Comparison of ENCODE assay signal across 25 cellular contexts in the genomic region with DNA sequence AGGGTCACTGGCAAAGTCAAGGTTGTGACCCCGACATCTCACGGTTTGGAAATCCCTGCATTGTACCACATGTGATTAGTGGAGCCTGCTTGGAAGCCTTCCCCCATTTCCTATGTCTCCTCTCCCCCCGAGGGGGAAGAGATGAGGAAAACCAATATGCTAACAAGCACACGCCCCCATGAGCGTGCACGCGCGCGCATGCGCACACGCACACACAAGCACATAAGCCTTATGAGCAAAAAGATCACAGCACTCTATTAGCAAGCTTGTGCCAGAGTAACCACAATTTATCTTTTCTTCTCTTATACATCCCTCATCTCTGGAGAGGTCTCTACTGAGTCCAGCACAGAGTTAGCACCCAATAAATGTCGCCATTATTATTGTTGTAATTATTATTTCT. TPM values are rescaled to one million over a fixed set of nuclear protein-coding genes. Genes with fewer than 3 reads are reported as not detected.
DNase-seq lines count a peak whose midpoint lies in the region; ATAC-seq, FAIRE-seq and TF ChIP-seq lines count a peak whose summit lies in the region.
"Had no signal": no experiment of that assay in that cellular context is flagged by ENCODE, and none has a peak within 500 bp of the region (broad histone marks: within the 10 kb centered on the region; RNA-seq: fewer than 3 reads in every experiment).

No MANE protein-coding gene starts in this region.

- H3K14ac ChIP-seq in trophoblast cell (ENCODE audit: low read length): no peak overlapping the region

- no peak overlapping the region for H4K91ac ChIP-seq in trophoblast cell (ENCODE audit: low read depth, low read length)

- no peak overlapping the region for H3K4me3 ChIP-seq in GM12878
- H3K4me3 ChIP-seq in endodermal cell (ENCODE audit: low read length): no peak overlapping the region
- no peak overlapping the region for H3K4me3 ChIP-seq in trophoblast cell (ENCODE audit: low read depth, low read length)
- no peak overlapping the region for H3K4me3 ChIP-seq in colonic mucosa
- H3K4me3 ChIP-seq: BLaER1 had no signal

- H3K4me2 ChIP-seq in GM12878 (ENCODE audit: control insufficient read depth, insufficient read depth) (no peak overlapping the region), trophoblast cell (ENCODE audit: low read length) (no peak overlapping the region)
- H3K4me2 ChIP-seq: BLaER1 had no signal

- H2AFZ ChIP-seq in GM12878 (ENCODE audit: control insufficient read depth, low read depth, low read length) (no peak overlapping the region), trophoblast cell (ENCODE audit: insufficient read depth, low read length, poor library complexity) (no peak overlapping the region)

- no peaks in the 10 kb centered on the region for H4K20me1 ChIP-seq in GM12878 (ENCODE audit: control insufficient read depth, insufficient read depth)
- H4K20me1 ChIP-seq: BLaER1 had no signal

- no peaks in the 10 kb centered on the region for H3K4me1 Mint-ChIP-seq in endodermal cell
- H3K4me1 Mint-ChIP-seq: CD4-positive, alpha-beta memory T cell; CD4-positive, CD25-positive, alpha-beta regulatory T cell; CD8-positive, alpha-beta memory T cell had no signal

- no peak overlapping the region for H2BK120ac ChIP-seq in trophoblast cell (ENCODE audit: insufficient read depth, low read length, poor library complexity)

- H3K27me3 Mint-ChIP-seq in endodermal cell (ENCODE audit: insufficient read depth): no peaks in the 10 kb centered on the region
- H3K27me3 Mint-ChIP-seq: CD4-positive, CD25-positive, alpha-beta regulatory T cell had no signal

- BruUV-seq in GM12878 (replicated peaks; lab: Mats Ljungman, UMichigan): no TSS peak

- TF ChIP-seq RAD21 in GM12878 (IDR thresholded peaks at IDR 0.05; ENCODE audit: insufficient read depth, low read depth, low read length): no peak

- intact Hi-C loops in GM12878 (cut with micrococcal nuclease; ENCODE audit: unreplicated experiment) (no loop called here), colonic mucosa (cut with DNase I) (no loop called here)

- H3K4ac ChIP-seq in trophoblast cell (ENCODE audit: low read depth, low read length): no peak overlapping the region

- H3K9me3 ChIP-seq in GM12878 (replicated peaks; ENCODE audit: control insufficient read depth, insufficient read depth, low read length) (no peaks in the 10 kb centered on the region), endodermal cell (ENCODE audit: control insufficient read depth, low read length) (no peaks in the 10 kb centered on the region), trophoblast cell (ENCODE audit: insufficient read depth, low read depth, low read length) (no peaks in the 10 kb centered on the region), colonic mucosa (no peaks in the 10 kb centered on the region)
- H3K9me3 ChIP-seq: BE2C, BLaER1 had no signal

- no peaks in the 10 kb centered on the region for H3K36me3 ChIP-seq in GM12878 (ENCODE audit: control insufficient read depth in 2 of 2, insufficient read depth in 2 of 2, low read length in 1 of 2)
- H3K36me3 ChIP-seq in endodermal cell (ENCODE audit: control insufficient read depth, insufficient read depth, low read length): no peaks in the 10 kb centered on the region
- H3K36me3 ChIP-seq in trophoblast cell (ENCODE audit: control insufficient read depth in 1 of 2, insufficient read depth in 2 of 2, low read length in 2 of 2): no peaks in the 10 kb centered on the region
- H3K36me3 ChIP-seq in colonic mucosa: no peaks in the 10 kb centered on the region
- H3K36me3 ChIP-seq: BE2C, BLaER1 had no signal

- no peak overlapping the region for H2AK5ac ChIP-seq in trophoblast cell (ENCODE audit: low read length)

- SMC1A ChIA-PET in GM12878 (lab: Charles Lee; ENCODE audit: uncharacterized antibody, unreplicated experiment): interaction anchor here (1.6 kb wide), 1 partner anchor 10 kb away, joined by 5 read pairs; no protein-coding TSS in a partner anchor

- H4K12ac ChIP-seq in trophoblast cell (ENCODE audit: low read depth, low read length): no peak overlapping the region

- TF ChIP-seq CTCF in GM12878 (IDR thresholded peaks at IDR 0.05 in 2 of 3, conservative IDR thresholded peaks at IDR 0.05 in 1 of 3; ENCODE audit: control insufficient read depth in 2 of 3, extremely low read depth in 1 of 3, insufficient read depth in 1 of 3, low read depth in 3 of 3, low read length in 3 of 3) (no peak), endodermal cell (conservative IDR thresholded peaks at IDR 0.05) (no peak), colonic mucosa (IDR thresholded peaks at IDR 0.05) (no peak)

- H3K9ac ChIP-seq in GM12878 (ENCODE audit: control insufficient read depth, insufficient read depth, low read length) (no peak overlapping the region), endodermal cell (ENCODE audit: extremely low read depth, low read length, poor library complexity, severe bottlenecking) (no peak overlapping the region), trophoblast cell (ENCODE audit: low read length) (peak overlapping the region; percentile 55), colonic mucosa (ENCODE audit: low read depth in 2 of 2, low read length in 2 of 2) (no peak overlapping the region)
- H3K9ac ChIP-seq: BLaER1 had no signal

- ATAC-seq in GM12878 (no peak), GM18907 (IDR thresholded peaks at IDR 0.05; ENCODE audit: unreplicated experiment) (no peak)

- no peak overlapping the region for H4K8ac ChIP-seq in trophoblast cell (ENCODE audit: low read depth, low read length)

- no peak overlapping the region for H3K4me3 Mint-ChIP-seq in endodermal cell
- H3K4me3 Mint-ChIP-seq: CD14-positive monocyte; CD4-positive, alpha-beta memory T cell; CD4-positive, CD25-positive, alpha-beta regulatory T cell; CD8-positive, alpha-beta memory T cell had no signal

- FAIRE-seq in GM12878 (lab: Jason Lieb, UNC): no peak
- FAIRE-seq: A204.1, GM12891 had no signal

- no peak overlapping the region for H3K27ac Mint-ChIP-seq in endodermal cell
- H3K27ac Mint-ChIP-seq: CD4-positive, alpha-beta memory T cell; CD4-positive, CD25-positive, alpha-beta regulatory T cell; CD8-positive, alpha-beta memory T cell had no signal

- H3K4me1 ChIP-seq in GM12878 (ENCODE audit: control insufficient read depth, insufficient read depth, low read length): no peaks in the 10 kb centered on the region
- no peaks in the 10 kb centered on the region for H3K4me1 ChIP-seq in endodermal cell (ENCODE audit: control insufficient read depth, insufficient read depth, low read length)
- peaks cover 0 to 3% of the 10 kb centered on the region in 2 experiments for H3K4me1 ChIP-seq in trophoblast cell (ENCODE audit: control insufficient read depth in 1 of 2, insufficient read depth in 2 of 2, low read length in 2 of 2)
- H3K4me1 ChIP-seq in colonic mucosa: no peaks in the 10 kb centered on the region
- H3K4me1 ChIP-seq: BE2C had no signal

- no peaks in the 10 kb centered on the region for H3K9me3 Mint-ChIP-seq in endodermal cell
- H3K9me3 Mint-ChIP-seq: CD4-positive, alpha-beta memory T cell; CD4-positive, CD25-positive, alpha-beta regulatory T cell; CD8-positive, alpha-beta memory T cell had no signal

- RAD21 ChIA-PET in GM12878 (lab: Charles Lee; ENCODE audit: unreplicated experiment): no interaction called here

- H3K36me3 Mint-ChIP-seq in endodermal cell (ENCODE audit: low read depth): no peaks in the 10 kb centered on the region
- H3K36me3 Mint-ChIP-seq: CD14-positive monocyte; CD4-positive, alpha-beta memory T cell; CD4-positive, CD25-positive, alpha-beta regulatory T cell; CD8-positive, alpha-beta memory T cell had no signal

- POLR2A ChIA-PET in GM12878 (lab: Charles Lee): no interaction called here

- DNase-seq in GM12878 (ENCODE audit: low read depth, low spot score) (no peak), endodermal cell (peak; percentile 11), trophoblast cell (no peak), colonic mucosa (no peak)
- DNase-seq: 8988T; ACHN; BE2C; C1 segment of cervical spinal cord; CD4-positive, alpha-beta memory T cell; CD4-positive, CD25-positive, alpha-beta regulatory T cell; CD8-positive, alpha-beta memory T cell; COR-L47; DMS 273 treated with DMSO at 0.1 percent for 48 hours; DMS153; DMS53; DMS79; DND-41; EL; GDM1 had no signal

- H3K27me3 ChIP-seq in GM12878 (replicated peaks in 1 of 2; ENCODE audit: control insufficient read depth in 2 of 2, insufficient read depth in 2 of 2, low read length in 1 of 2) (no peaks in the 10 kb centered on the region), endodermal cell (ENCODE audit: control insufficient read depth, insufficient read depth, low read length, poor library complexity, severe bottlenecking) (no peaks in the 10 kb centered on the region), trophoblast cell (ENCODE audit: insufficient read depth, low read length) (no peaks in the 10 kb centered on the region), colonic mucosa (no peaks in the 10 kb centered on the region)
- H3K27me3 ChIP-seq: BE2C, BLaER1 had no signal

- no peak overlapping the region for H2BK5ac ChIP-seq in trophoblast cell (ENCODE audit: low read depth, low read length, poor library complexity)

- TF ChIP-seq EP300 in GM12878 (IDR thresholded peaks at IDR 0.05; ENCODE audit: borderline replicate concordance in 1 of 2, control insufficient read depth in 1 of 2, low read depth in 2 of 2, low read length in 2 of 2): no peak

- H3K18ac ChIP-seq in trophoblast cell (ENCODE audit: low read length): no peak overlapping the region

- 66% methylated on average over 12 of the region's 12 CpGs for WGBS in GM12878 (ENCODE audit: insufficient coverage, insufficient replicate concordance, low lambda C conversion rate, missing lambda C conversion rate)
- 96 to 97% methylated on average over 6 to 12 of the region's 12 CpGs for WGBS in endodermal cell (ENCODE audit: insufficient coverage in 1 of 2, insufficient read length in 1 of 2), 2 experiments
- WGBS in trophoblast cell (ENCODE audit: extremely low coverage, insufficient coverage, insufficient read length): no CpG with 5 or more reads among the region's 12 CpGs

- TF ChIP-seq POLR2A in GM12878 (IDR thresholded peaks at IDR 0.05; ENCODE audit: low read depth, low read length): no peak

- CTCF ChIA-PET in GM12878 (lab: Yijun Ruan, JAX): interaction anchor here (1.2 to 3.7 kb wide), 2 partner anchors 12 to 18 kb away, joined by 3 to 23 read pairs; no protein-coding TSS in a partner anchor

- H3K23ac ChIP-seq in trophoblast cell (ENCODE audit: low read length): no peak overlapping the region

- no peaks in the 10 kb centered on the region for H3K79me2 ChIP-seq in GM12878 (ENCODE audit: control insufficient read depth, insufficient read depth, low read length)
- H3K79me2 ChIP-seq in trophoblast cell (ENCODE audit: control insufficient read depth, insufficient read depth, low read length, poor library complexity): no peaks in the 10 kb centered on the region

- in situ Hi-C loops in GM12878 (cut with MboI): no loop called here

- H3K27ac ChIP-seq in GM12878 (ENCODE audit: control insufficient read depth, insufficient read depth): no peak overlapping the region
- H3K27ac ChIP-seq in endodermal cell (ENCODE audit: low read depth, low read length): no peak overlapping the region
- H3K27ac ChIP-seq in trophoblast cell (ENCODE audit: low read depth, low read length): no peak overlapping the region
- no peak overlapping the region for H3K27ac ChIP-seq in colonic mucosa
- H3K27ac ChIP-seq: BLaER1 had no signal

- H2BK12ac ChIP-seq in trophoblast cell (ENCODE audit: low read length): no peak overlapping the region

- no peaks in the 10 kb centered on the region for H3K79me1 ChIP-seq in trophoblast cell (ENCODE audit: low read length)

RNA-seq across cellular contexts. Expression of a gene that starts 31.8 kb away (rescaled TPM):
- total RNA-seq in GM12878 (2013; cell fraction: nucleolus; rRNA removed): 0.19 TPM in 1 of 2 replicates, not detected in the other
- total RNA-seq in GM12878 (2014; rRNA removed): not detected in 2 replicates
- total RNA-seq in GM12878 (2014; rRNA removed; fragmentation: Illumina TruSeq; extraction: Trizol): not detected in 2 replicates
- total RNA-seq in GM12878 (2021): 0.35 and 0.80 TPM in 2 replicates
- polyA plus RNA-seq in GM12878 (2011; ENCODE audit: low read depth): not detected
- polyA plus RNA-seq in GM12878 (2011; rRNA removed): not detected in 2 replicates
- 0.03 and 0.12 TPM in 2 replicates for polyA plus RNA-seq in GM12878 (2011; cell fraction: cytosol; rRNA removed)
- polyA plus RNA-seq in GM12878 (2011; cell fraction: nucleus; rRNA removed): 0.20 TPM in 1 of 2 replicates, not detected in the other
- not detected in 2 replicates for polyA plus RNA-seq in GM12878 (2012)
- not detected in 2 replicates for polyA plus RNA-seq in GM12878 (2014; fragmentation: Illumina TruSeq; extraction: Trizol)
- not detected for polyA plus RNA-seq in GM12878 (2014; fragmentation: Nextera tagmentation; extraction: Ambion mirVana)
- not detected in 2 replicates for polyA plus RNA-seq in GM12878 (2014; rRNA removed)
- under 1 TPM; 0.37 to 0.59 TPM for polyA plus RNA-seq in GM12878 (2016; fragmentation: Nextera tagmentation; extraction: Ambion mirVana)
- not detected in 2 replicates for polyA minus RNA-seq in GM12878 (2011; rRNA and poly(A)+ RNA removed)
- polyA minus RNA-seq in GM12878 (2011; cell fraction: cytosol; rRNA and poly(A)+ RNA removed): not detected in 2 replicates
- not detected in 2 replicates for polyA minus RNA-seq in GM12878 (2011; cell fraction: nucleus; rRNA and poly(A)+ RNA removed)
- total RNA-seq in endodermal cell: 10 to 100 TPM; 65.0 to 80.4 TPM
- 167 TPM for polyA plus RNA-seq in endodermal cell (2013, experiment 1 of 2)
- 179 TPM for polyA plus RNA-seq in endodermal cell (2013, experiment 2 of 2)
- 1,470 and 1,480 TPM in 2 replicates for polyA plus RNA-seq in trophoblast cell (2013)
- total RNA-seq in colonic mucosa: 100 to 1,000 TPM in 1 of 2 donors, 10 to 100 TPM in 1; 32.8 to 101 TPM
- total RNA-seq: CD8-positive, alpha-beta memory T cell; G401 had no signal
- polyA plus RNA-seq: CD14-positive monocyte; CD4-positive, alpha-beta memory T cell; CD4-positive, CD25-positive, alpha-beta regulatory T cell; CD8-positive, alpha-beta memory T cell had no signal

Comparison
In these comparisons a context has a peak if more than half of its experiments do, and no peak if none do; other contexts are left out.
1. RNA of a gene that starts 31.8 kb away (total RNA-seq): 32.8 to 101 TPM in colonic mucosa and 65.0 to 80.4 TPM in endodermal cell; 0.19 to 0.80 TPM in GM12878; every median in the first group is over 10 times any median in the second.